23 cellular contexts compared by ENCODE assay signal in genomic region chr1:32044246-32044645, GRCh38.
"Had no signal": no experiment of that assay in that cellular context is flagged by ENCODE, and none has a peak within 500 bp of the region (broad histone marks: within the 10 kb centered on the region; RNA-seq: fewer than 3 reads in every experiment).

No MANE protein-coding gene starts in this region.

- H3K9me3 Mint-ChIP-seq: dendritic cell treated with granulocyte-macrophage colony-stimulating factor and Interleukin-4, amounts not matched to agents 40 ng/mL and 50 ng/mL, for 4 days; natural killer cell treated with Interleukin-12 subunit alpha and Interleukin-12 subunit beta and Interleukin-15 and Interleukin-18, amount 100 ng/mL, for 72 hours; neural progenitor cell; stimulated activated effector memory CD8-positive, alpha-beta T cell treated with anti-CD3 and anti-CD28 coated beads, Interleukin-12 subunit alpha, Interleukin-12 subunit beta, amount 100 ng/mL, for 72 hours; type B pancreatic cell had no signal

- ATAC-seq: foreskin keratinocyte; left colon; left ventricle myocardium superior; natural killer cell treated with Interleukin-12 subunit alpha and Interleukin-12 subunit beta and Interleukin-15 and Interleukin-18, amount 100 ng/mL, for 72 hours; pancreas; right cardiac atrium; stimulated activated effector memory CD8-positive, alpha-beta T cell treated with anti-CD3 and anti-CD28 coated beads, Interleukin-12 subunit alpha, Interleukin-12 subunit beta, amount 100 ng/mL, for 72 hours; stimulated activated naive CD8-positive, alpha-beta T cell treated with anti-CD3 and anti-CD28 coated beads, Interleukin-15, Interleukin-2, amounts not matched to agents 100 U/mL and 50 U/mL, for 24 hours had no signal

- H3K4me3 Mint-ChIP-seq: dendritic cell treated with granulocyte-macrophage colony-stimulating factor and Interleukin-4, amounts not matched to agents 40 ng/mL and 50 ng/mL, for 4 days; natural killer cell treated with Interleukin-12 subunit alpha and Interleukin-12 subunit beta and Interleukin-15 and Interleukin-18, amount 100 ng/mL, for 72 hours; neural progenitor cell; stimulated activated effector memory CD8-positive, alpha-beta T cell treated with anti-CD3 and anti-CD28 coated beads, Interleukin-12 subunit alpha, Interleukin-12 subunit beta, amount 100 ng/mL, for 72 hours; type B pancreatic cell had no signal

- H3K36me3 ChIP-seq: suprapubic skin had no signal

- H3K9ac ChIP-seq: neural progenitor cell had no signal

- H3K36me3 Mint-ChIP-seq: stimulated activated effector memory CD8-positive, alpha-beta T cell treated with anti-CD3 and anti-CD28 coated beads, Interleukin-12 subunit alpha, Interleukin-12 subunit beta, amount 100 ng/mL, for 72 hours had no signal

- H3K27me3 Mint-ChIP-seq: dendritic cell treated with granulocyte-macrophage colony-stimulating factor and Interleukin-4, amounts not matched to agents 40 ng/mL and 50 ng/mL, for 4 days; natural killer cell treated with Interleukin-12 subunit alpha and Interleukin-12 subunit beta and Interleukin-15 and Interleukin-18, amount 100 ng/mL, for 72 hours; progenitor cell of endocrine pancreas; type B pancreatic cell had no signal

- H3K4me2 ChIP-seq: neural progenitor cell, smooth muscle cell had no signal

- H3K4me1 Mint-ChIP-seq: neural progenitor cell; stimulated activated effector memory CD8-positive, alpha-beta T cell treated with anti-CD3 and anti-CD28 coated beads, Interleukin-12 subunit alpha, Interleukin-12 subunit beta, amount 100 ng/mL, for 72 hours had no signal

- H2AFZ ChIP-seq: neural progenitor cell had no signal

- H3K4me3 ChIP-seq: lung, neural progenitor cell, pancreas, smooth muscle cell, suprapubic skin, thyroid gland had no signal

- H3K27ac ChIP-seq: foreskin keratinocyte, neural progenitor cell, pancreas, suprapubic skin, thyroid gland had no signal

- H3K27me3 ChIP-seq: foreskin keratinocyte, neural progenitor cell, pancreas, suprapubic skin, thyroid gland had no signal

- H3K4me1 ChIP-seq: foreskin keratinocyte, neural progenitor cell, pancreas, suprapubic skin, thyroid gland had no signal

- H3K27ac Mint-ChIP-seq: neural progenitor cell; progenitor cell of endocrine pancreas; stimulated activated effector memory CD8-positive, alpha-beta T cell treated with anti-CD3 and anti-CD28 coated beads, Interleukin-12 subunit alpha, Interleukin-12 subunit beta, amount 100 ng/mL, for 72 hours; type B pancreatic cell had no signal

- H3K9me3 ChIP-seq: pancreas, suprapubic skin, thyroid gland had no signal

- FAIRE-seq: endothelial cell of umbilical vein, pancreas, urothelium cell line had no signal

- DNase-seq: erythroblast; foreskin keratinocyte; left colon; left ventricle myocardium superior; mesenchymal stem cell; midbrain; occipital lobe; pancreas; right cardiac atrium; stimulated activated CD4-positive, alpha-beta T cell treated with anti-CD3 and anti-CD28 coated beads, Interleukin-2, amount 100 ng/mL, for 48 hours; stimulated activated naive CD8-positive, alpha-beta T cell treated with anti-CD3 and anti-CD28 coated beads, Interleukin-15, Interleukin-2, amounts not matched to agents 100 U/mL and 50 U/mL, for 24 hours; thyroid gland had no signal
